In the genomic region with DNA sequence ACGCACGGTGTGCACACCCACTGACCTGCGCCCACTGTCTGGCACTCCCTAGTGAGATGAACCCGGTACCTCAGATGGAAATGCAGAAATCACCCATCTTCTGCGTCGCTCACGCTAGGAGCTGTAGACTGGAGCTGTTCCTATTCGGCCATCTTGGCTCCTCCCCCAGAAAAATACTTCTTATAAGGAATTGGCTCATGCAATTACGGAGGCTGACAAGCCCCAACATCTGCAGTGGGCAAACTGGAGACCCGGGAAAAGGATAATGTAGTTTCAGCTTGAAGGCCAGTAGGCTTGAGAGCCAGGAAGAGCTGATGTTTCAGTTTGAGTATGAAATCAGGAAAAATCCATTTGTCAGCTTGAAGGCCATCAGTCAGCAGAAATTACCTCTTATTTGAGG, we compare ENCODE assay signal across 5 cellular contexts. TPM values are rescaled to one million over a fixed set of nuclear protein-coding genes. Genes with fewer than 3 reads are reported as not detected.
"Had no signal": no experiment of that assay in that cellular context is flagged by ENCODE, and none has a peak within 500 bp of the region (broad histone marks: within the 10 kb centered on the region; RNA-seq: fewer than 3 reads in every experiment).

No MANE protein-coding gene starts in this region.

RNA-seq across cellular contexts. Expression of a gene that starts 23.7 kb away (rescaled TPM):
- total RNA-seq: M059J, OCI-LY7, Peyer's patch, Right ventricle myocardium superior, SJSA1 had no signal

RNA-seq across cellular contexts. Expression of a gene that starts 30.7 kb away (rescaled TPM):
- total RNA-seq: M059J, OCI-LY7, Peyer's patch, Right ventricle myocardium superior, SJSA1 had no signal
